In the genomic region with DNA sequence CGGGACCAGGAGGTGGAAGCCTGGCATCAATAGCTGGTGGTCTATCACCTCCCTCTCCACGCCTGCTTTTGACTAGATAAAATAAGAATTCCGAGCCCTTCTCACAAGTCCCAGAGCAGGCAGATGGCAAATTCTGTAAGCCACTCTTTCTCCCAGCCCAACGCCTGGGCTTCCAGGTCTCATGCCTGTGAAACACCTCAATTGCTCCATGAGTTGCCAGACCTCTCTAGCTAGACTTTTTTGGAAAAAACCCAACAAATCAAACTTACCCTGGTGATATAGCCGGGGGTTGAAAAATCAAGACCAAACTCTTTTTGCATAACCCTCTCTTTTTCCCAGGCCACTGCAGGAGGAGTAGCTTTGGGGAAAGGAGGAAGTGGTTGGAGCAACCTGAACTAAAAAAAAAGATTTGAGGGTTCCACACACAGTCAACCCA, we compare ENCODE assay signal across 1 cellular context.
TF ChIP-seq lines count a peak whose summit lies in the region.

No MANE protein-coding gene starts in this region.

TF ChIP-seq in HepG2, 621 proteins besides CTCF, POLR2A, EP300 and RAD21 (continued from another document):
- TF ChIP-seq, protein P1, sequence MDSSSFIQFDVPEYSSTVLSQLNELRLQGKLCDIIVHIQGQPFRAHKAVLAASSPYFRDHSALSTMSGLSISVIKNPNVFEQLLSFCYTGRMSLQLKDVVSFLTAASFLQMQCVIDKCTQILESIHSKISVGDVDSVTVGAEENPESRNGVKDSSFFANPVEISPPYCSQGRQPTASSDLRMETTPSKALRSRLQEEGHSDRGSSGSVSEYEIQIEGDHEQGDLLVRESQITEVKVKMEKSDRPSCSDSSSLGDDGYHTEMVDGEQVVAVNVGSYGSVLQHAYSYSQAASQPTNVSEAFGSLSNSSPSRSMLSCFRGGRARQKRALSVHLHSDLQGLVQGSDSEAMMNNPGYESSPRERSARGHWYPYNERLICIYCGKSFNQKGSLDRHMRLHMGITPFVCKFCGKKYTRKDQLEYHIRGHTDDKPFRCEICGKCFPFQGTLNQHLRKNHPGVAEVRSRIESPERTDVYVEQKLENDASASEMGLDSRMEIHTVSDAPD (CRISPR knock-in tag; IDR thresholded peaks at IDR 0.05), result 0 out of 2 replicates have a peak, but pooled peaks have one; percentile 19
- TF ChIP-seq ZNF253 (CRISPR knock-in tag; IDR thresholded peaks at IDR 0.05; ENCODE audit: borderline replicate concordance), result 0 out of 2 replicates have a peak, but pooled peaks have one; percentile 21
- 0 out of 2 replicates have a peak, but pooled peaks have one; percentile 30 for TF ChIP-seq ZNF263 (CRISPR knock-in tag; IDR thresholded peaks at IDR 0.05)
- no peak for TF ChIP-seq ARNTL (CRISPR knock-in tag; IDR thresholded peaks at IDR 0.05)
- TF ChIP-seq ZMAT3 (CRISPR knock-in tag; conservative IDR thresholded peaks at IDR 0.05), result 0 out of 2 replicates have a peak, but pooled peaks have one; percentile 11
- TF ChIP-seq, protein P2, sequence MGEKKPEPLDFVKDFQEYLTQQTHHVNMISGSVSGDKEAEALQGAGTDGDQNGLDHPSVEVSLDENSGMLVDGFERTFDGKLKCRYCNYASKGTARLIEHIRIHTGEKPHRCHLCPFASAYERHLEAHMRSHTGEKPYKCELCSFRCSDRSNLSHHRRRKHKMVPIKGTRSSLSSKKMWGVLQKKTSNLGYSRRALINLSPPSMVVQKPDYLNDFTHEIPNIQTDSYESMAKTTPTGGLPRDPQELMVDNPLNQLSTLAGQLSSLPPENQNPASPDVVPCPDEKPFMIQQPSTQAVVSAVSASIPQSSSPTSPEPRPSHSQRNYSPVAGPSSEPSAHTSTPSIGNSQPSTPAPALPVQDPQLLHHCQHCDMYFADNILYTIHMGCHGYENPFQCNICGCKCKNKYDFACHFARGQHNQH (CRISPR knock-in tag; IDR thresholded peaks at IDR 0.05), result no peak
- 0 out of 2 replicates have a peak, but pooled peaks have one; percentile 27 for TF ChIP-seq HOXA5 (CRISPR knock-in tag; IDR thresholded peaks at IDR 0.05)
- TF ChIP-seq, protein P3, sequence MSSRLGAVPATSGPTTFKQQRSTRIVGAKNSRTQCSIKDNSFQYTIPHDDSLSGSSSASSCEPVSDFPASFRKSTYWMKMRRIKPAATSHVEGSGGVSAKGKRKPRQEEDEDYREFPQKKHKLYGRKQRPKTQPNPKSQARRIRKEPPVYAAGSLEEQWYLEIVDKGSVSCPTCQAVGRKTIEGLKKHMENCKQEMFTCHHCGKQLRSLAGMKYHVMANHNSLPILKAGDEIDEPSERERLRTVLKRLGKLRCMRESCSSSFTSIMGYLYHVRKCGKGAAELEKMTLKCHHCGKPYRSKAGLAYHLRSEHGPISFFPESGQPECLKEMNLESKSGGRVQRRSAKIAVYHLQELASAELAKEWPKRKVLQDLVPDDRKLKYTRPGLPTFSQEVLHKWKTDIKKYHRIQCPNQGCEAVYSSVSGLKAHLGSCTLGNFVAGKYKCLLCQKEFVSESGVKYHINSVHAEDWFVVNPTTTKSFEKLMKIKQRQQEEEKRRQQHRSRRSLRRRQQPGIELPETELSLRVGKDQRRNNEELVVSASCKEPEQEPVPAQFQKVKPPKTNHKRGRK (CRISPR knock-in tag; IDR thresholded peaks at IDR 0.05), result no peak
- peak; percentile 22; the same call in 1 of the 2 replicates for TF ChIP-seq POLR2AphosphoS2 (IDR thresholded peaks at IDR 0.05; ENCODE audit: low read depth, low read length)
- no peak for TF ChIP-seq MEIS1 (CRISPR knock-in tag; IDR thresholded peaks at IDR 0.05; ENCODE audit: borderline replicate concordance)
- TF ChIP-seq ZFY (CRISPR knock-in tag; IDR thresholded peaks at IDR 0.05), result 0 out of 2 replicates have a peak, but pooled peaks have one; percentile 28
- TF ChIP-seq NKX3-1 (CRISPR knock-in tag; IDR thresholded peaks at IDR 0.05), result peak; percentile 34; the same call in 1 of the 2 replicates
- no peak for TF ChIP-seq ZNF558 (CRISPR knock-in tag; IDR thresholded peaks at IDR 0.05; ENCODE audit: borderline replicate concordance)
- no peak for TF ChIP-seq ZNF136 (CRISPR knock-in tag; IDR thresholded peaks at IDR 0.05; ENCODE audit: low read depth)
- TF ChIP-seq, protein P4, sequence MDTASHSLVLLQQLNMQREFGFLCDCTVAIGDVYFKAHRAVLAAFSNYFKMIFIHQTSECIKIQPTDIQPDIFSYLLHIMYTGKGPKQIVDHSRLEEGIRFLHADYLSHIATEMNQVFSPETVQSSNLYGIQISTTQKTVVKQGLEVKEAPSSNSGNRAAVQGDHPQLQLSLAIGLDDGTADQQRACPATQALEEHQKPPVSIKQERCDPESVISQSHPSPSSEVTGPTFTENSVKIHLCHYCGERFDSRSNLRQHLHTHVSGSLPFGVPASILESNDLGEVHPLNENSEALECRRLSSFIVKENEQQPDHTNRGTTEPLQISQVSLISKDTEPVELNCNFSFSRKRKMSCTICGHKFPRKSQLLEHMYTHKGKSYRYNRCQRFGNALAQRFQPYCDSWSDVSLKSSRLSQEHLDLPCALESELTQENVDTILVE (CRISPR knock-in tag; IDR thresholded peaks at IDR 0.05), result no peak
- TF ChIP-seq POLR2G (IDR thresholded peaks at IDR 0.05; ENCODE audit: low read depth, low read length), result peak; percentile 64
- 0 out of 2 replicates have a peak, but pooled peaks have one; percentile 52 for TF ChIP-seq ZFP90 (CRISPR knock-in tag; IDR thresholded peaks at IDR 0.05; ENCODE audit: borderline replicate concordance)
- no peak for TF ChIP-seq ZNF790 (CRISPR knock-in tag; IDR thresholded peaks at IDR 0.05; ENCODE audit: borderline replicate concordance)
- no peak for TF ChIP-seq ZNF354B (CRISPR knock-in tag; IDR thresholded peaks at IDR 0.05)
- TF ChIP-seq TOPORS (CRISPR knock-in tag; IDR thresholded peaks at IDR 0.05), result 0 out of 2 replicates have a peak, but pooled peaks have one; percentile 5
- 0 out of 2 replicates have a peak, but pooled peaks have one; percentile 54 for TF ChIP-seq ZNF232 (CRISPR knock-in tag; IDR thresholded peaks at IDR 0.05; ENCODE audit: borderline replicate concordance)
- TF ChIP-seq SYNCRIP (IDR thresholded peaks at IDR 0.05; ENCODE audit: insufficient read depth, low read depth, low read length), result no peak
- no peak for TF ChIP-seq FOXC1 (CRISPR knock-in tag; IDR thresholded peaks at IDR 0.05; ENCODE audit: borderline replicate concordance)
- TF ChIP-seq NR2C2 (CRISPR knock-in tag; IDR thresholded peaks at IDR 0.05; ENCODE audit: borderline replicate concordance), result no peak
TF ChIP-seq in HepG2: peak in this region for 13.
